In the genomic region with DNA sequence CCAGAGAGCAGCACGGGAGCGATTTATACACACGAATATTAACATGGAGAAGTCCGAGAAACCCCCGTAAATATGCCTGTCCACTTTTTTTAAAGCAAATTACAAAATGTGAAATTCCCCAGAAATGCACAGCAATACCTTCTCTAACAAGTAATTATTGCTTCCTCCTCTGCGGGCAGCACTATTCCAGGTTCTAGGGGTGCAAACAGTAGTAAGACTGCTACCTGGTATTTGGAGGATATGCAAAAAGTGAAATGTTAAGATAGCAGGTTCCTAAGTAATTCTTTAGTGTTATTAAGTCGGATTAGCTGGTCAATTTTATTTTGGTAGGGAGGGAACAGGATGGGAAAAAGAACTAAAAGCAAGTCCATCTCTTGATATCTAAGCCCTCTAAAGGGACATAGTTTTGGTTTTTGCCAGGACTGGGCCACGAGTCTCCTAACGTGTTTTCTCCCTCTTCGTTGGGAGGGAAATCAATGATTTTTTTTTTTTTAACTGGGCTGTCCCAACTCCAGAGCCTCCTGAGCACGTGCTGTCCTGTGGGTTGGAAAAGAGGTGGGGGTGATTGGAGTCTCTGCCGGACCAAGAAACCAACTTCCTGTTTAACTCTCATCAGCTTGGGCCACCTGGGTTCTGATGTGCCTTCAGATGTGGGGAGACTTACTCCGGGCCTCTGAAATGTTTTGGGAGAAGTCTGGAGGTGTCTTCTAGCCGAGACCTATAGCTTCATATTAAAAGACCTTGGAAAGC, we compare ENCODE assay signal across 1 cellular context.
TF ChIP-seq lines count a peak whose summit lies in the region.

No MANE protein-coding gene starts in this region.

TF ChIP-seq in HepG2, 621 proteins besides CTCF, POLR2A, EP300 and RAD21 (continued from another document and continues in another):
- TF ChIP-seq MTA3 (CRISPR knock-in tag; IDR thresholded peaks at IDR 0.05) = no peak
- no peak for TF ChIP-seq ZNF883 (CRISPR knock-in tag; IDR thresholded peaks at IDR 0.05; ENCODE audit: not compliant biosample characterization)
- peak; percentile 75; the same call in 1 of the 2 replicates for TF ChIP-seq MBD4 (IDR thresholded peaks at IDR 0.05; ENCODE audit: borderline replicate concordance, low read length)
- no peak for TF ChIP-seq ZNF136 (CRISPR knock-in tag; IDR thresholded peaks at IDR 0.05; ENCODE audit: low read depth)
- peak; percentile 49; the same call in 1 of the 2 replicates for TF ChIP-seq HNF1B (CRISPR knock-in tag; IDR thresholded peaks at IDR 0.05)
- TF ChIP-seq, protein P1, sequence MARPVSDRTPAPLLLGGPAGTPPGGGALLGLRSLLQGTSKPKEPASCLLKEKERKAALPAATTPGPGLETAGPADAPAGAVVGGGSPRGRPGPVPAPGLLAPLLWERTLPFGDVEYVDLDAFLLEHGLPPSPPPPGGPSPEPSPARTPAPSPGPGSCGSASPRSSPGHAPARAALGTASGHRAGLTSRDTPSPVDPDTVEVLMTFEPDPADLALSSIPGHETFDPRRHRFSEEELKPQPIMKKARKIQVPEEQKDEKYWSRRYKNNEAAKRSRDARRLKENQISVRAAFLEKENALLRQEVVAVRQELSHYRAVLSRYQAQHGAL (CRISPR knock-in tag; IDR thresholded peaks at IDR 0.05; ENCODE audit: not compliant biosample characterization) = no peak
- TF ChIP-seq ZNF292 (CRISPR knock-in tag; IDR thresholded peaks at IDR 0.05; ENCODE audit: borderline replicate concordance, low read depth) = no peak
- TF ChIP-seq, protein P2, sequence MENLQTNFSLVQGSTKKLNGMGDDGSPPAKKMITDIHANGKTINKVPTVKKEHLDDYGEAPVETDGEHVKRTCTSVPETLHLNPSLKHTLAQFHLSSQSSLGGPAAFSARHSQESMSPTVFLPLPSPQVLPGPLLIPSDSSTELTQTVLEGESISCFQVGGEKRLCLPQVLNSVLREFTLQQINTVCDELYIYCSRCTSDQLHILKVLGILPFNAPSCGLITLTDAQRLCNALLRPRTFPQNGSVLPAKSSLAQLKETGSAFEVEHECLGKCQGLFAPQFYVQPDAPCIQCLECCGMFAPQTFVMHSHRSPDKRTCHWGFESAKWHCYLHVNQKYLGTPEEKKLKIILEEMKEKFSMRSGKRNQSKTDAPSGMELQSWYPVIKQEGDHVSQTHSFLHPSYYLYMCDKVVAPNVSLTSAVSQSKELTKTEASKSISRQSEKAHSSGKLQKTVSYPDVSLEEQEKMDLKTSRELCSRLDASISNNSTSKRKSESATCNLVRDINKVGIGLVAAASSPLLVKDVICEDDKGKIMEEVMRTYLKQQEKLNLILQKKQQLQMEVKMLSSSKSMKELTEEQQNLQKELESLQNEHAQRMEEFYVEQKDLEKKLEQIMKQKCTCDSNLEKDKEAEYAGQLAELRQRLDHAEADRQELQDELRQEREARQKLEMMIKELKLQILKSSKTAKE (CRISPR knock-in tag; IDR thresholded peaks at IDR 0.05; ENCODE audit: borderline replicate concordance) = no peak
- TF ChIP-seq NFE2L2 (IDR thresholded peaks at IDR 0.05; ENCODE audit: low read length) = no peak
- TF ChIP-seq ZNF570 (CRISPR knock-in tag; IDR thresholded peaks at IDR 0.05; ENCODE audit: borderline replicate concordance) = no peak
- TF ChIP-seq ZNF101 (CRISPR knock-in tag; IDR thresholded peaks at IDR 0.05; ENCODE audit: borderline replicate concordance, low read depth) = no peak
- peak; percentile 63; the same call in 1 of the 2 replicates for TF ChIP-seq NFATC3 (CRISPR knock-in tag; IDR thresholded peaks at IDR 0.05)
- TF ChIP-seq THAP11 (CRISPR knock-in tag; IDR thresholded peaks at IDR 0.05) = peak; percentile 65
- TF ChIP-seq ZNF253 (CRISPR knock-in tag; IDR thresholded peaks at IDR 0.05; ENCODE audit: borderline replicate concordance) = no peak
- TF ChIP-seq, protein P3, sequence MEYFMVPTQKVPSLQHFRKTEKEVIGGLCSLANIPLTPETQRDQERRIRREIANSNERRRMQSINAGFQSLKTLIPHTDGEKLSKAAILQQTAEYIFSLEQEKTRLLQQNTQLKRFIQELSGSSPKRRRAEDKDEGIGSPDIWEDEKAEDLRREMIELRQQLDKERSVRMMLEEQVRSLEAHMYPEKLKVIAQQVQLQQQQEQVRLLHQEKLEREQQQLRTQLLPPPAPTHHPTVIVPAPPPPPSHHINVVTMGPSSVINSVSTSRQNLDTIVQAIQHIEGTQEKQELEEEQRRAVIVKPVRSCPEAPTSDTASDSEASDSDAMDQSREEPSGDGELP (IDR thresholded peaks at IDR 0.05; ENCODE audit: borderline replicate concordance, low read depth) = peak; percentile 60
- no peak for TF ChIP-seq ZNF839 (CRISPR knock-in tag; IDR thresholded peaks at IDR 0.05; ENCODE audit: borderline replicate concordance)
- TF ChIP-seq, protein P4, sequence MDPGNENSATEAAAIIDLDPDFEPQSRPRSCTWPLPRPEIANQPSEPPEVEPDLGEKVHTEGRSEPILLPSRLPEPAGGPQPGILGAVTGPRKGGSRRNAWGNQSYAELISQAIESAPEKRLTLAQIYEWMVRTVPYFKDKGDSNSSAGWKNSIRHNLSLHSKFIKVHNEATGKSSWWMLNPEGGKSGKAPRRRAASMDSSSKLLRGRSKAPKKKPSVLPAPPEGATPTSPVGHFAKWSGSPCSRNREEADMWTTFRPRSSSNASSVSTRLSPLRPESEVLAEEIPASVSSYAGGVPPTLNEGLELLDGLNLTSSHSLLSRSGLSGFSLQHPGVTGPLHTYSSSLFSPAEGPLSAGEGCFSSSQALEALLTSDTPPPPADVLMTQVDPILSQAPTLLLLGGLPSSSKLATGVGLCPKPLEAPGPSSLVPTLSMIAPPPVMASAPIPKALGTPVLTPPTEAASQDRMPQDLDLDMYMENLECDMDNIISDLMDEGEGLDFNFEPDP (CRISPR knock-in tag; conservative IDR thresholded peaks at IDR 0.05) = no peak
- TF ChIP-seq AGO2 (optimal IDR thresholded peaks at IDR 0.05; ENCODE audit: low read depth, low read length) = no peak
- TF ChIP-seq ZBTB3 (CRISPR knock-in tag; IDR thresholded peaks at IDR 0.05; ENCODE audit: borderline replicate concordance, low read depth) = no peak
- TF ChIP-seq GZF1 (CRISPR knock-in tag; IDR thresholded peaks at IDR 0.05) = peak; percentile 66; the same call in 1 of the 2 replicates
- TF ChIP-seq MATR3 (CRISPR knock-in tag; IDR thresholded peaks at IDR 0.05) = no peak
- no peak for TF ChIP-seq ZNF569 (CRISPR knock-in tag; IDR thresholded peaks at IDR 0.05; ENCODE audit: borderline replicate concordance)
- TF ChIP-seq, protein P5, sequence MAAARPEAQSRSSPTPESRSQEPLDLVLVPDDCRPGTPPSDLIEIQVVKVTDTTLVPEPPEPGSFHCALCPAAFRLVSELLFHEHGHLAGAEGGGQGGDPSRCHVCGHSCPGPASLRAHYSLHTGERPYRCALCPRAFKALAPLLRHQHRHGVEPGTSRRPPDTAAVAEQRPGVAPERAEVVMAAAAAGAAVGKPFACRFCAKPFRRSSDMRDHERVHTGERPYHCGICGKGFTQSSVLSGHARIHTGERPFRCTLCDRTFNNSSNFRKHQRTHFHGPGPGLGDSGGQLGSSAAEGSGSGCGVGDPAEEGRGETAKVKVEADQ (CRISPR knock-in tag; IDR thresholded peaks at IDR 0.05; ENCODE audit: borderline replicate concordance) = no peak
- TF ChIP-seq, protein P6, sequence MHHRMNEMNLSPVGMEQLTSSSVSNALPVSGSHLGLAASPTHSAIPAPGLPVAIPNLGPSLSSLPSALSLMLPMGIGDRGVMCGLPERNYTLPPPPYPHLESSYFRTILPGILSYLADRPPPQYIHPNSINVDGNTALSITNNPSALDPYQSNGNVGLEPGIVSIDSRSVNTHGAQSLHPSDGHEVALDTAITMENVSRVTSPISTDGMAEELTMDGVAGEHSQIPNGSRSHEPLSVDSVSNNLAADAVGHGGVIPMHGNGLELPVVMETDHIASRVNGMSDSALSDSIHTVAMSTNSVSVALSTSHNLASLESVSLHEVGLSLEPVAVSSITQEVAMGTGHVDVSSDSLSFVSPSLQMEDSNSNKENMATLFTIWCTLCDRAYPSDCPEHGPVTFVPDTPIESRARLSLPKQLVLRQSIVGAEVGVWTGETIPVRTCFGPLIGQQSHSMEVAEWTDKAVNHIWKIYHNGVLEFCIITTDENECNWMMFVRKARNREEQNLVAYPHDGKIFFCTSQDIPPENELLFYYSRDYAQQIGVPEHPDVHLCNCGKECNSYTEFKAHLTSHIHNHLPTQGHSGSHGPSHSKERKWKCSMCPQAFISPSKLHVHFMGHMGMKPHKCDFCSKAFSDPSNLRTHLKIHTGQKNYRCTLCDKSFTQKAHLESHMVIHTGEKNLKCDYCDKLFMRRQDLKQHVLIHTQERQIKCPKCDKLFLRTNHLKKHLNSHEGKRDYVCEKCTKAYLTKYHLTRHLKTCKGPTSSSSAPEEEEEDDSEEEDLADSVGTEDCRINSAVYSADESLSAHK (CRISPR knock-in tag; IDR thresholded peaks at IDR 0.05; ENCODE audit: borderline replicate concordance) = no peak
- TF ChIP-seq, protein P7, sequence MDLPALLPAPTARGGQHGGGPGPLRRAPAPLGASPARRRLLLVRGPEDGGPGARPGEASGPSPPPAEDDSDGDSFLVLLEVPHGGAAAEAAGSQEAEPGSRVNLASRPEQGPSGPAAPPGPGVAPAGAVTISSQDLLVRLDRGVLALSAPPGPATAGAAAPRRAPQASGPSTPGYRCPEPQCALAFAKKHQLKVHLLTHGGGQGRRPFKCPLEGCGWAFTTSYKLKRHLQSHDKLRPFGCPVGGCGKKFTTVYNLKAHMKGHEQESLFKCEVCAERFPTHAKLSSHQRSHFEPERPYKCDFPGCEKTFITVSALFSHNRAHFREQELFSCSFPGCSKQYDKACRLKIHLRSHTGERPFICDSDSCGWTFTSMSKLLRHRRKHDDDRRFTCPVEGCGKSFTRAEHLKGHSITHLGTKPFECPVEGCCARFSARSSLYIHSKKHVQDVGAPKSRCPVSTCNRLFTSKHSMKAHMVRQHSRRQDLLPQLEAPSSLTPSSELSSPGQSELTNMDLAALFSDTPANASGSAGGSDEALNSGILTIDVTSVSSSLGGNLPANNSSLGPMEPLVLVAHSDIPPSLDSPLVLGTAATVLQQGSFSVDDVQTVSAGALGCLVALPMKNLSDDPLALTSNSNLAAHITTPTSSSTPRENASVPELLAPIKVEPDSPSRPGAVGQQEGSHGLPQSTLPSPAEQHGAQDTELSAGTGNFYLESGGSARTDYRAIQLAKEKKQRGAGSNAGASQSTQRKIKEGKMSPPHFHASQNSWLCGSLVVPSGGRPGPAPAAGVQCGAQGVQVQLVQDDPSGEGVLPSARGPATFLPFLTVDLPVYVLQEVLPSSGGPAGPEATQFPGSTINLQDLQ (CRISPR knock-in tag; IDR thresholded peaks at IDR 0.05) = no peak
- TF ChIP-seq, protein P8, sequence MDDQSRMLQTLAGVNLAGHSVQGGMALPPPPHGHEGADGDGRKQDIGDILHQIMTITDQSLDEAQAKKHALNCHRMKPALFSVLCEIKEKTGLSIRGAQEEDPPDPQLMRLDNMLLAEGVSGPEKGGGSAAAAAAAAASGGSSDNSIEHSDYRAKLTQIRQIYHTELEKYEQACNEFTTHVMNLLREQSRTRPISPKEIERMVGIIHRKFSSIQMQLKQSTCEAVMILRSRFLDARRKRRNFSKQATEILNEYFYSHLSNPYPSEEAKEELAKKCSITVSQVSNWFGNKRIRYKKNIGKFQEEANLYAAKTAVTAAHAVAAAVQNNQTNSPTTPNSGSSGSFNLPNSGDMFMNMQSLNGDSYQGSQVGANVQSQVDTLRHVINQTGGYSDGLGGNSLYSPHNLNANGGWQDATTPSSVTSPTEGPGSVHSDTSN (CRISPR knock-in tag; IDR thresholded peaks at IDR 0.05; ENCODE audit: borderline replicate concordance) = no peak
- 0 out of 2 replicates have a peak, but pooled peaks have one; percentile 44 for TF ChIP-seq ZNF33A (CRISPR knock-in tag; IDR thresholded peaks at IDR 0.05; ENCODE audit: borderline replicate concordance)
- TF ChIP-seq MAFG (CRISPR knock-in tag; IDR thresholded peaks at IDR 0.05) = no peak
- TF ChIP-seq HMG20B (CRISPR knock-in tag; conservative IDR thresholded peaks at IDR 0.05) = peak; percentile 36; the same call in 1 of the 2 replicates
- TF ChIP-seq SP4 (CRISPR knock-in tag; IDR thresholded peaks at IDR 0.05) = no peak
- no peak; the same call in 1 of the 2 replicates for TF ChIP-seq ZC3H4 (CRISPR knock-in tag; IDR thresholded peaks at IDR 0.05; ENCODE audit: borderline replicate concordance)
- TF ChIP-seq, protein P9, sequence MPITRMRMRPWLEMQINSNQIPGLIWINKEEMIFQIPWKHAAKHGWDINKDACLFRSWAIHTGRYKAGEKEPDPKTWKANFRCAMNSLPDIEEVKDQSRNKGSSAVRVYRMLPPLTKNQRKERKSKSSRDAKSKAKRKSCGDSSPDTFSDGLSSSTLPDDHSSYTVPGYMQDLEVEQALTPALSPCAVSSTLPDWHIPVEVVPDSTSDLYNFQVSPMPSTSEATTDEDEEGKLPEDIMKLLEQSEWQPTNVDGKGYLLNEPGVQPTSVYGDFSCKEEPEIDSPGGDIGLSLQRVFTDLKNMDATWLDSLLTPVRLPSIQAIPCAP (CRISPR knock-in tag; IDR thresholded peaks at IDR 0.05; ENCODE audit: low read depth) = no peak
- no peak for TF ChIP-seq SRSF1 (optimal IDR thresholded peaks at IDR 0.05; ENCODE audit: low read depth, low read length)
- no peak for TF ChIP-seq SAFB2 (CRISPR knock-in tag; IDR thresholded peaks at IDR 0.05; ENCODE audit: borderline replicate concordance, low read depth)
- TF ChIP-seq FOXA1 (IDR thresholded peaks at IDR 0.05) = no peak
- TF ChIP-seq FOXA1 (CRISPR knock-in tag; IDR thresholded peaks at IDR 0.05) = no peak
- TF ChIP-seq, protein P10, sequence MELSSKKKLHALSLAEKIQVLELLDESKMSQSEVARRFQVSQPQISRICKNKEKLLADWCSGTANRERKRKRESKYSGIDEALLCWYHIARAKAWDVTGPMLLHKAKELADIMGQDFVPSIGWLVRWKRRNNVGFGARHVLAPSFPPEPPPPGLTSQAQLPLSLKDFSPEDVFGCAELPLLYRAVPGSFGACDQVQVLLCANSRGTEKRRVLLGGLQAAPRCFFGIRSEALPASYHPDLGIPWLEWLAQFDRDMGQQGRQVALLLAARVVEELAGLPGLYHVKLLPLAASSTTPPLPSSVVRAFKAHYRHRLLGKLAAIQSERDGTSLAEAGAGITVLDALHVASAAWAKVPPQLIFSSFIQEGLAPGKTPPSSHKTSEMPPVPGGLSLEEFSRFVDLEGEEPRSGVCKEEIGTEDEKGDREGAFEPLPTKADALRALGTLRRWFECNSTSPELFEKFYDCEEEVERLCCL (CRISPR knock-in tag; IDR thresholded peaks at IDR 0.05; ENCODE audit: borderline replicate concordance) = no peak
